8 cellular contexts compared by ENCODE assay signal in genomic region chr20:50152394-50153152, GRCh38. TPM values are rescaled to one million over a fixed set of nuclear protein-coding genes. Genes with fewer than 3 reads are reported as not detected.
DNase-seq lines count a peak whose midpoint lies in the region; ATAC-seq and TF ChIP-seq lines count a peak whose summit lies in the region.

No MANE protein-coding gene starts in this region.

- peaks cover 16% of the 10 kb centered on the region for H3K4me1 ChIP-seq in thymus (ENCODE audit: control insufficient read depth, insufficient read depth, low read length)

- H3K9me3 Mint-ChIP-seq in activated CD8-positive, alpha-beta memory T cell treated with anti-CD3 and anti-CD28 coated beads, Interleukin-2, amount 10 ng/mL, durations not matched to agents 7 days and 5 days (ENCODE audit: low read depth) = no peaks in the 10 kb centered on the region
- H3K9me3 Mint-ChIP-seq in activated naive CD4-positive, alpha-beta T cell treated with anti-CD3 and anti-CD28 coated beads, Interleukin-2, amount 50 U/mL, for 72 hours = no peaks in the 10 kb centered on the region

- no peaks in the 10 kb centered on the region for H3K9me3 ChIP-seq in thymus (ENCODE audit: control insufficient read depth)

- peak overlapping the region; percentile 88 for H3K27ac Mint-ChIP-seq in activated CD8-positive, alpha-beta memory T cell treated with anti-CD3 and anti-CD28 coated beads, Interleukin-2, amount 10 ng/mL, durations not matched to agents 7 days and 5 days
- H3K27ac Mint-ChIP-seq in activated naive CD4-positive, alpha-beta T cell treated with anti-CD3 and anti-CD28 coated beads, Interleukin-2, amount 50 U/mL, for 72 hours = peak overlapping the region; percentile 90 to 93

- TF ChIP-seq CTCF in kidney epithelial cell (IDR thresholded peaks at IDR 0.05; ENCODE audit: insufficient read depth, low read length, poor library complexity, severe bottlenecking) = peak; percentile 23

- no peak for ATAC-seq in activated CD8-positive, alpha-beta memory T cell treated with anti-CD3 and anti-CD28 coated beads, Interleukin-2, amount 10 ng/mL, durations not matched to agents 7 days and 5 days
- ATAC-seq in activated naive CD4-positive, alpha-beta T cell treated with anti-CD3 and anti-CD28 coated beads, Interleukin-2, amount 50 U/mL, for 72 hours = no peak
- no peak for ATAC-seq in HG03108 (IDR thresholded peaks at IDR 0.05; ENCODE audit: unreplicated experiment)
- ATAC-seq in GM18858 (IDR thresholded peaks at IDR 0.05; ENCODE audit: unreplicated experiment) = no peak

- no peaks in the 10 kb centered on the region for H3K36me3 ChIP-seq in kidney epithelial cell (ENCODE audit: control insufficient read depth, insufficient read depth, low read length)
- H3K36me3 ChIP-seq in thymus (ENCODE audit: control insufficient read depth, insufficient read depth) = peaks cover 18% of the 10 kb centered on the region

- H3K36me3 Mint-ChIP-seq in activated CD8-positive, alpha-beta memory T cell treated with anti-CD3 and anti-CD28 coated beads, Interleukin-2, amount 10 ng/mL, durations not matched to agents 7 days and 5 days = peaks cover 12% of the 10 kb centered on the region
- H3K36me3 Mint-ChIP-seq in activated naive CD4-positive, alpha-beta T cell treated with anti-CD3 and anti-CD28 coated beads, Interleukin-2, amount 50 U/mL, for 72 hours = peaks cover 8 to 11% of the 10 kb centered on the region in 2 donors

- CTCF ChIA-PET in activated CD8-positive, alpha-beta memory T cell treated with anti-CD3 and anti-CD28 coated beads, Interleukin-2, amount 10 ng/mL, durations not matched to agents 7 days and 5 days (lab: Charles Lee) = interaction anchor here (0.7 to 6.0 kb wide), 14 partner anchors 8 to 174 kb away, joined by 3 to 67 read pairs (median 10); partner anchors contain the start of gene UBE2V1

- WGBS in thymus = 59% methylated on average over 4 of the region's 4 CpGs

- peaks cover 48% of the 10 kb centered on the region for H3K4me1 Mint-ChIP-seq in activated CD8-positive, alpha-beta memory T cell treated with anti-CD3 and anti-CD28 coated beads, Interleukin-2, amount 10 ng/mL, durations not matched to agents 7 days and 5 days

- H3K27me3 ChIP-seq in kidney epithelial cell (ENCODE audit: control insufficient read depth, insufficient read depth, low read length) (no peaks in the 10 kb centered on the region), thymus (ENCODE audit: control insufficient read depth, insufficient read depth) (no peaks in the 10 kb centered on the region)

- peak overlapping the region; percentile 78 for H3K4me3 ChIP-seq in kidney epithelial cell (ENCODE audit: low read depth, low read length)
- H3K4me3 ChIP-seq in thymus (ENCODE audit: low read length) = peak overlapping the region; percentile 75

- H3K27me3 Mint-ChIP-seq in activated CD8-positive, alpha-beta memory T cell treated with anti-CD3 and anti-CD28 coated beads, Interleukin-2, amount 10 ng/mL, durations not matched to agents 7 days and 5 days = no peaks in the 10 kb centered on the region

- H3K27ac ChIP-seq in thymus (ENCODE audit: low read depth) = peak overlapping the region; percentile 85

- H3K4me3 Mint-ChIP-seq in activated CD8-positive, alpha-beta memory T cell treated with anti-CD3 and anti-CD28 coated beads, Interleukin-2, amount 10 ng/mL, durations not matched to agents 7 days and 5 days = peak overlapping the region; percentile 89

- DNase-seq in activated CD8-positive, alpha-beta memory T cell treated with anti-CD3 and anti-CD28 coated beads, Interleukin-2, amount 10 ng/mL, durations not matched to agents 7 days and 5 days = no peak
- no peak for DNase-seq in activated CD8-positive, alpha-beta memory T cell treated with anti-CD3 and anti-CD28 coated beads for 24 hours
- DNase-seq in activated naive CD4-positive, alpha-beta T cell treated with anti-CD3 and anti-CD28 coated beads, Interleukin-2, amount 50 U/mL, for 72 hours (ENCODE audit: low spot score in 2 of 2) = no peak
- peak; percentile 39 for DNase-seq in kidney epithelial cell (ENCODE audit: low read depth)
- DNase-seq in H4 (ENCODE audit: low spot score) = no peak

RNA-seq across cellular contexts. Expression of gene PEDS1, which starts 0.9 kb away (rescaled TPM):
- 10 to 100 TPM; 24.2 to 25.4 TPM for total RNA-seq in activated CD8-positive, alpha-beta memory T cell treated with anti-CD3 and anti-CD28 coated beads, Interleukin-2, amount 10 ng/mL, durations not matched to agents 7 days and 5 days
- total RNA-seq in activated naive CD4-positive, alpha-beta T cell treated with anti-CD3 and anti-CD28 coated beads, Interleukin-2, amount 50 U/mL, for 72 hours = 10 to 100 TPM; 14.8 to 21.2 TPM
- 52.1 and 57.9 TPM in 2 replicates for total RNA-seq in kidney epithelial cell
- polyA plus RNA-seq in thymus = 26.5 TPM
- total RNA-seq in H4 (2014; rRNA removed; shearing (Covaris generic)) = 26.9 and 30.3 TPM in 2 replicates

RNA-seq across cellular contexts. Expression of gene CEBPB, which starts 38.1 kb away (rescaled TPM):
- total RNA-seq in activated CD8-positive, alpha-beta memory T cell treated with anti-CD3 and anti-CD28 coated beads, Interleukin-2, amount 10 ng/mL, durations not matched to agents 7 days and 5 days = 10 to 100 TPM; 32.6 to 34.6 TPM
- 10 to 100 TPM; 29.0 to 50.9 TPM for total RNA-seq in activated naive CD4-positive, alpha-beta T cell treated with anti-CD3 and anti-CD28 coated beads, Interleukin-2, amount 50 U/mL, for 72 hours
- 105 and 117 TPM in 2 replicates for total RNA-seq in kidney epithelial cell
- 42.9 TPM for polyA plus RNA-seq in thymus
- 14.8 and 22.1 TPM in 2 replicates for total RNA-seq in H4 (2014; rRNA removed; shearing (Covaris generic))

RNA-seq across cellular contexts. Expression of gene UBE2V1, which starts 39.6 kb away (rescaled TPM):
- 100 to 1,000 TPM; 140 to 158 TPM for total RNA-seq in activated CD8-positive, alpha-beta memory T cell treated with anti-CD3 and anti-CD28 coated beads, Interleukin-2, amount 10 ng/mL, durations not matched to agents 7 days and 5 days
- 100 to 1,000 TPM; 152 to 221 TPM for total RNA-seq in activated naive CD4-positive, alpha-beta T cell treated with anti-CD3 and anti-CD28 coated beads, Interleukin-2, amount 50 U/mL, for 72 hours
- 62.0 and 62.5 TPM in 2 replicates for total RNA-seq in kidney epithelial cell
- polyA plus RNA-seq in thymus = 81.3 TPM
- 28.9 and 81.7 TPM in 2 replicates for total RNA-seq in H4 (2014; rRNA removed; shearing (Covaris generic))
